ENCODE assay signal across 25 cellular contexts in genomic region chr5:116437922-116438578, GRCh38.
DNase-seq lines count a peak whose midpoint lies in the region; ATAC-seq lines count a peak whose summit lies in the region.
"Had no signal": no experiment of that assay in that cellular context is flagged by ENCODE, and none has a peak within 500 bp of the region (broad histone marks: within the 10 kb centered on the region; RNA-seq: fewer than 3 reads in every experiment).

No MANE protein-coding gene starts in this region.

- H3K36me3 ChIP-seq in HUES48 (ENCODE audit: control insufficient read depth, insufficient read depth, low read length): no peaks in the 10 kb centered on the region
- no peaks in the 10 kb centered on the region for H3K36me3 ChIP-seq in ectodermal cell (ENCODE audit: control insufficient read depth, insufficient read depth, low read length)
- H3K36me3 ChIP-seq: adrenal gland, brain microvascular endothelial cell, colonic mucosa, right atrium auricular region had no signal

- H3K27me3 ChIP-seq in HUES48 (ENCODE audit: control insufficient read depth, insufficient read depth, low read length): peaks cover 47% of the 10 kb centered on the region
- peaks cover 9% of the 10 kb centered on the region for H3K27me3 ChIP-seq in ectodermal cell (ENCODE audit: control insufficient read depth, insufficient read depth, low read length, poor library complexity, severe bottlenecking)
- H3K27me3 ChIP-seq: adrenal gland, brain microvascular endothelial cell, colonic mucosa, right atrium auricular region, tibial nerve had no signal

- H3K9me3 ChIP-seq in HUES48 (ENCODE audit: control insufficient read depth, insufficient read depth, low read length) (no peaks in the 10 kb centered on the region), ectodermal cell (ENCODE audit: control insufficient read depth, low read length) (no peaks in the 10 kb centered on the region)
- H3K9me3 ChIP-seq: adrenal gland, colonic mucosa, right atrium auricular region, tibial nerve had no signal

- peak overlapping the region; percentile 25 for H3K27ac ChIP-seq in HUES48 (ENCODE audit: low read depth, low read length)
- H3K27ac ChIP-seq in ectodermal cell (ENCODE audit: insufficient read depth, low read depth, low read length, poor library complexity, severe bottlenecking): peak overlapping the region; percentile 3
- peak overlapping the region; percentile 84 for H3K27ac ChIP-seq in substantia nigra (ENCODE audit: low read depth, low read length, poor library complexity, severe bottlenecking)
- H3K27ac ChIP-seq: adrenal gland, brain microvascular endothelial cell, colonic mucosa, right atrium auricular region, RWPE1, SK-N-MC, tibial nerve had no signal

- intact Hi-C loops in left colon (cut with DNase I, micrococcal nuclease): no loop called here

- H3K4me1 ChIP-seq in HUES48 (ENCODE audit: control insufficient read depth, insufficient read depth, low read length) (peaks cover 25% of the 10 kb centered on the region), ectodermal cell (ENCODE audit: control insufficient read depth, insufficient read depth, low read length) (peaks cover 41% of the 10 kb centered on the region)
- H3K4me1 ChIP-seq: colonic mucosa had no signal

- H3K4me3 ChIP-seq in HUES48 (ENCODE audit: low read depth, low read length): no peak overlapping the region
- H3K4me3 ChIP-seq in ectodermal cell (ENCODE audit: insufficient read depth, low read depth, low read length): no peak overlapping the region
- H3K4me3 ChIP-seq: adrenal gland, colonic mucosa, right atrium auricular region, SK-N-MC, tibial nerve had no signal

- no peak overlapping the region for H3K9ac ChIP-seq in HUES48 (ENCODE audit: low read depth, low read length)

- DNase-seq in left colon (no peak), substantia nigra (lab: John Stamatoyannopoulos, UW) (peak in 4 of 49 donors; percentile 21 to 43 (median 24)), DMS 273 treated with DMSO at 0.1 percent for 48 hours (lab: John Stamatoyannopoulos, UW) (no peak), CD1c-positive myeloid dendritic cell (ENCODE audit: extremely low spot score) (no peak)
- DNase-seq in activated naive CD4-positive, alpha-beta T cell treated with Interleukin-2 at 50 U/mL for 16 hours: no peak
- DNase-seq: activated CD4-positive, alpha-beta T cell treated with anti-CD3 and anti-CD28 coated beads for 4 hours; activated CD8-positive, alpha-beta memory T cell treated with anti-CD3 and anti-CD28 coated beads for 24 hours; activated T-cell treated with anti-CD3 and anti-CD28 coated beads, Interleukin-2, amount 50 U/mL, for 1 hour; adrenal gland; brain microvascular endothelial cell; CD4-positive, alpha-beta memory T cell; colonic mucosa; left cardiac atrium; MV-4-11; naive thymus-derived CD4-positive, alpha-beta T cell; NCI-H1694; NCI-H526; stimulated activated naive CD8-positive, alpha-beta T cell treated with anti-CD3 and anti-CD28 coated beads, Interleukin-15, Interleukin-2, amounts not matched to agents 100 U/mL and 50 U/mL, for 24 hours; T-helper 2 cell had no signal

- peak; percentile 71 for ATAC-seq in left colon
- ATAC-seq: left cardiac atrium; naive thymus-derived CD4-positive, alpha-beta T cell; stimulated activated naive CD8-positive, alpha-beta T cell treated with anti-CD3 and anti-CD28 coated beads, Interleukin-15, Interleukin-2, amounts not matched to agents 100 U/mL and 50 U/mL, for 24 hours had no signal

Comparison
In these comparisons a context has a peak if more than half of its experiments do, and no peak if none do; other contexts are left out.
1. H3K27ac ChIP-seq: peak in every context shown above with its lines; median percentile 84 in substantia nigra; 25 in HUES48; 3 in ectodermal cell.